In the genomic region with DNA sequence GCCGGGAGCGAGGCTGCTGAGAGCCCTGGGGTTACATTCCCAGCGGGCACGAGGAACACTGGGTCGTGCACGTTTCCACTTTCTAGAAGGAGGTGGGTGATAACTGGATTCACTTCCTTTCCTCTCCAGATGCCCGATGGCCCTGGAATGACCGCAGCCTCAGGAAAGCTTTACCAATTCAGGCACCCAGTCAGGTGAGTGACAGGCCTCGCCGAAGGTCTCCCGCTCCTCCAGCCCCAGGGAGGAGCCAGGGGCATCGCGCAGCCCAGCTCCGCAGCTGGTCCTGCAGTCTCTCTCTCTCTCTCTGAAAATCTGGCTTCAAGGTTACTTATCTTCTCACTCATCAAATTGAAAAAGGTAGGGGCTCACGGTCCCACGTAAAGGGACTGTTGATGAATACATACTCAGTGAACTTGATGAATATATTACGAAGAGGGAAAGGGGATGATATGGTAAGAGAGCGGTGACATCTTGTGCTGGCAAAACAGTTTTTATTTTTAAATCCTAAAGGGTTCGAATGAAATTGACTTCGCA, we compare ENCODE assay signal across 10 cellular contexts. TPM values are rescaled to one million over a fixed set of nuclear protein-coding genes. Genes with fewer than 3 reads are reported as not detected.
DNase-seq lines count a peak whose midpoint lies in the region; ATAC-seq and TF ChIP-seq lines count a peak whose summit lies in the region.
"Had no signal": no experiment of that assay in that cellular context is flagged by ENCODE, and none has a peak within 500 bp of the region (broad histone marks: within the 10 kb centered on the region; RNA-seq: fewer than 3 reads in every experiment).

No MANE protein-coding gene starts in this region.

- WGBS in spleen, 5 donors: 10 to 20% (median 13%) methylated on average over 14 to 20 of the region's 20 CpGs

- H3K27ac ChIP-seq in spleen: no peak overlapping the region
- H3K27ac ChIP-seq: C4-2B had no signal

- no peak for ATAC-seq in GM19324 (IDR thresholded peaks at IDR 0.05; ENCODE audit: low FRiP score, unreplicated experiment)
- ATAC-seq in HG03565 (IDR thresholded peaks at IDR 0.05; ENCODE audit: unreplicated experiment): no peak

- H3K4me1 ChIP-seq in spleen: peaks cover 5 to 26% (median 19%) of the 10 kb centered on the region in 6 donors

- H3K27me3 ChIP-seq in spleen (replicated peaks in 1 of 7): peaks cover 0 to 69% (median 40%) of the 10 kb centered on the region in 7 donors

- H3K4me3 ChIP-seq in fibroblast of mammary gland (ENCODE audit: control insufficient read depth, low read depth, low read length): peak overlapping the region; percentile 55
- H3K4me3 ChIP-seq in spleen: peak overlapping the region in 7 of 8 donors; percentile 32 to 69 (median 44)

- H3K36me3 ChIP-seq in spleen: no peaks in the 10 kb centered on the region

- no peak for TF ChIP-seq POLR2A in spleen (IDR thresholded peaks at IDR 0.05)

- DNase-seq in NCI-H82 (lab: John Stamatoyannopoulos, UW) (peak; percentile 50), NCI-H82 treated with DMSO at 0.1 percent for 48 hours (lab: John Stamatoyannopoulos, UW; ENCODE audit: unreplicated experiment) (no peak), NCI-H748 (lab: John Stamatoyannopoulos, UW; ENCODE audit: unreplicated experiment) (peak; percentile 82), fibroblast of mammary gland (ENCODE audit: low read depth) (no peak), spleen (no peak), mucosa of gallbladder (ENCODE audit: low spot score) (no peak)

- intact Hi-C loops in spleen (cut with DNase I; ENCODE audit: low total_unique reads): no loop called here

- TF ChIP-seq CTCF in fibroblast of mammary gland (conservative IDR thresholded peaks at IDR 0.05; ENCODE audit: control insufficient read depth, insufficient read depth, low read depth, low read length) (no peak), spleen (IDR thresholded peaks at IDR 0.05 in 8 of 11, conservative IDR thresholded peaks at IDR 0.05 in 3 of 11) (no peak)

- H3K9me3 ChIP-seq in spleen: no peaks in the 10 kb centered on the region

RNA-seq across cellular contexts. Expression of a gene that starts 0.9 kb away (rescaled TPM):
- total RNA-seq in spleen (not detected), mucosa of gallbladder (not detected)
- under 1 TPM in 1 of 3 donors, not detected in 2; 0.42 TPM for polyA plus RNA-seq in spleen
- total RNA-seq: renal cortical epithelial cell had no signal

RNA-seq across cellular contexts. Expression of a gene that starts 5.5 kb away (rescaled TPM):
- total RNA-seq in spleen: 10 to 100 TPM; 15.1 to 50.7 (median 34.2) TPM
- 10 to 100 TPM in 2 of 3 donors, 1 to 10 TPM in 1; 10.0 to 17.1 (median 12.6) TPM for polyA plus RNA-seq in spleen
- 11.9 TPM for total RNA-seq in mucosa of gallbladder

Comparison
In these comparisons a context has a peak if more than half of its experiments do, and no peak if none do; other contexts are left out.
1. DNase-seq: peak in NCI-H82 (single experiment) and NCI-H748 (single experiment); none in NCI-H82 treated with DMSO at 0.1 percent for 48 hours (single experiment), fibroblast of mammary gland (single experiment), spleen (single experiment) and mucosa of gallbladder (single experiment).